In genomic region chr2:39121523-39122063, GRCh38 we compare ENCODE assay signal across 1 cellular context.
TF ChIP-seq lines count a peak whose summit lies in the region.

No MANE protein-coding gene starts in this region.

TF ChIP-seq in A549, 52 proteins besides CTCF, POLR2A, EP300 and RAD21 (continued from another document):
- TF ChIP-seq, protein P1, sequence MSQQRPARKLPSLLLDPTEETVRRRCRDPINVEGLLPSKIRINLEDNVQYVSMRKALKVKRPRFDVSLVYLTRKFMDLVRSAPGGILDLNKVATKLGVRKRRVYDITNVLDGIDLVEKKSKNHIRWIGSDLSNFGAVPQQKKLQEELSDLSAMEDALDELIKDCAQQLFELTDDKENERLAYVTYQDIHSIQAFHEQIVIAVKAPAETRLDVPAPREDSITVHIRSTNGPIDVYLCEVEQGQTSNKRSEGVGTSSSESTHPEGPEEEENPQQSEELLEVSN (IDR thresholded peaks at IDR 0.05; ENCODE audit: borderline replicate concordance, low read depth), result no peak
- TF ChIP-seq CBX2 (IDR thresholded peaks at IDR 0.05; ENCODE audit: borderline replicate concordance, low read depth) (no peak), JUNB (IDR thresholded peaks at IDR 0.05) (no peak), MYC (IDR thresholded peaks at IDR 0.05; ENCODE audit: borderline replicate concordance, low read length) (no peak), KDM5A (IDR thresholded peaks at IDR 0.05) (no peak), ESRRA (IDR thresholded peaks at IDR 0.05; ENCODE audit: borderline replicate concordance, low read length) (no peak), EHF (CRISPR knock-in tag; IDR thresholded peaks at IDR 0.05) (no peak), HES2 (IDR thresholded peaks at IDR 0.05) (no peak)
